8 cellular contexts compared by ENCODE assay signal in the genomic region with DNA sequence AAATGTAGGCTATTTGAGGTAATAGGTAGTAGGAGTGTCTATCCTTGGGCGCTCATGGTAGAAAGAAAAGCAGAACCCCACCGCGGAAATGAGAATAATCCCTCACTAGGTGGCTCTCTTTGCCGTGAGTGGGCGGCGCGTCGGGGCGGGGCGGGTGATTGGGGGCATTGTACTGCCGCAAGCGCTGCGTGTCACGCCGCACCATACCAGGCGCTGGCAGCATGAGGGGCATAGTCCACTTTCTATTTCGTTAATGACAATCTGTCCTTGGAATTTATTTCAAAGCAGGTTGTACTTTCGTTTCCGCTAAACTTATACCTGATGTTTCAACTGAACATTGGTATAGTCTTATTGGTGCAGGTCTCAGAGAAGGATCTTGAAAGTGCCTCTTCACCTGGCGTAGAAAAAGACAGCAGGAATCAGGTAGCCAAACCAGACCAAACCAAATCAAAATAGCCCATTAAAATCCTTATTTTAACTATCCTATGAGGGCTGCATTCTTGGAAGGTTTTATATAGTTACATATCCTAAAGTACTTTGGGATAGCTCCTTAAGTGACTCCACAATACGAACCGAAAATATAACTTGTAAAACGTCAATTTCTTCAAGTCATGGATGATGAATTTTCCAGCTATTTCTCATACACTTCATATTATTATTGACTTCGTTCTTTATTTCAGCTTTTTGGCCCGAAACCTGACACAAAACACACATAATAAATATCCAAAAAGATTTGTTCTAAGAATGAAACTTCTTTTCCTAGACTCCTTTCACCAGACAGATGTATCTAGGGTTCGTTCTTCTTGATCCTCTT. TPM values are rescaled to one million over a fixed set of nuclear protein-coding genes. Genes with fewer than 3 reads are reported as not detected.
DNase-seq lines count a peak whose midpoint lies in the region; ATAC-seq and TF ChIP-seq lines count a peak whose summit lies in the region.

No MANE protein-coding gene starts in this region.

- TF ChIP-seq CTCF in AG09319 (IDR thresholded peaks at IDR 0.05; ENCODE audit: low read depth, low read length), result peak; percentile 49
- TF ChIP-seq CTCF in liver (IDR thresholded peaks at IDR 0.05; ENCODE audit: low read depth, low read length, missing input control), result peak; percentile 40

- DNase-seq in AG09319 (ENCODE audit: extremely low read depth, low read depth) (peak; percentile 20), NCI-H526 treated with DMSO at 0.1 percent for 48 hours (lab: John Stamatoyannopoulos, UW) (peak; percentile 92), dedifferentiated amniotic fluid mesenchymal stem cell (ENCODE audit: extremely low spot score) (peak; percentile 75)
- DNase-seq in activated CD4-positive, alpha-beta T cell treated with anti-CD3 and anti-CD28 coated beads, Interleukin-2, amount 50 U/mL, for 1 hour, result peak; percentile 87
- peak; percentile 91 for DNase-seq in stimulated activated CD4-positive, alpha-beta T cell treated with anti-CD3 and anti-CD28 coated beads, Interleukin-4, amount 100 ng/mL, for 24 hours

- peak; percentile 58 for TF ChIP-seq POLR2A in GM19099 (IDR thresholded peaks at IDR 0.05; ENCODE audit: extremely low read depth, insufficient read length, low read depth)

- H3K4me3 ChIP-seq in liver (ENCODE audit: low read depth in 1 of 3, low read length in 3 of 3), result peak overlapping the region; percentile 80 to 99 (median 88)

- no peaks in the 10 kb centered on the region for H3K27me3 ChIP-seq in liver (ENCODE audit: control insufficient read depth in 4 of 4, insufficient read depth in 4 of 4, low read length in 3 of 4)

- H3K36me3 ChIP-seq in liver (ENCODE audit: control insufficient read depth in 4 of 4, insufficient read depth in 3 of 4, low read depth in 1 of 4, low read length in 3 of 4), result no peaks in the 10 kb centered on the region

- H3K9me3 ChIP-seq in liver (ENCODE audit: control insufficient read depth in 4 of 4, low read length in 3 of 4), result no peaks in the 10 kb centered on the region

- H3K27ac ChIP-seq in liver (ENCODE audit: low read depth in 1 of 2, low read length in 2 of 2), result peak overlapping the region; percentile 98 to 99

- ATAC-seq in HG03469 (IDR thresholded peaks at IDR 0.05; ENCODE audit: unreplicated experiment), result peak; percentile 28

- peak; percentile 80 to 84 for TF ChIP-seq RAD21 in liver (IDR thresholded peaks at IDR 0.05)

- H3K9ac ChIP-seq in liver (ENCODE audit: low read depth in 1 of 2, low read length in 2 of 2), result peak overlapping the region; percentile 79 to 100

- WGBS in liver, result under 1% methylated on average over 26 of the region's 26 CpGs

- H3K4me1 ChIP-seq in liver (ENCODE audit: control insufficient read depth in 4 of 4, insufficient read depth in 4 of 4, low read length in 3 of 4), result peaks cover 0 to 30% (median 26%) of the 10 kb centered on the region in 4 donors

TF ChIP-seq in liver, 16 proteins besides CTCF, POLR2A, EP300 and RAD21:
- TF ChIP-seq, protein P1, sequence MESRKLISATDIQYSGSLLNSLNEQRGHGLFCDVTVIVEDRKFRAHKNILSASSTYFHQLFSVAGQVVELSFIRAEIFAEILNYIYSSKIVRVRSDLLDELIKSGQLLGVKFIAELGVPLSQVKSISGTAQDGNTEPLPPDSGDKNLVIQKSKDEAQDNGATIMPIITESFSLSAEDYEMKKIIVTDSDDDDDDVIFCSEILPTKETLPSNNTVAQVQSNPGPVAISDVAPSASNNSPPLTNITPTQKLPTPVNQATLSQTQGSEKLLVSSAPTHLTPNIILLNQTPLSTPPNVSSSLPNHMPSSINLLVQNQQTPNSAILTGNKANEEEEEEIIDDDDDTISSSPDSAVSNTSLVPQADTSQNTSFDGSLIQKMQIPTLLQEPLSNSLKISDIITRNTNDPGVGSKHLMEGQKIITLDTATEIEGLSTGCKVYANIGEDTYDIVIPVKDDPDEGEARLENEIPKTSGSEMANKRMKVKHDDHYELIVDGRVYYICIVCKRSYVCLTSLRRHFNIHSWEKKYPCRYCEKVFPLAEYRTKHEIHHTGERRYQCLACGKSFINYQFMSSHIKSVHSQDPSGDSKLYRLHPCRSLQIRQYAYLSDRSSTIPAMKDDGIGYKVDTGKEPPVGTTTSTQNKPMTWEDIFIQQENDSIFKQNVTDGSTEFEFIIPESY (IDR thresholded peaks at IDR 0.05), result peak; percentile 92
- TF ChIP-seq, protein P2, sequence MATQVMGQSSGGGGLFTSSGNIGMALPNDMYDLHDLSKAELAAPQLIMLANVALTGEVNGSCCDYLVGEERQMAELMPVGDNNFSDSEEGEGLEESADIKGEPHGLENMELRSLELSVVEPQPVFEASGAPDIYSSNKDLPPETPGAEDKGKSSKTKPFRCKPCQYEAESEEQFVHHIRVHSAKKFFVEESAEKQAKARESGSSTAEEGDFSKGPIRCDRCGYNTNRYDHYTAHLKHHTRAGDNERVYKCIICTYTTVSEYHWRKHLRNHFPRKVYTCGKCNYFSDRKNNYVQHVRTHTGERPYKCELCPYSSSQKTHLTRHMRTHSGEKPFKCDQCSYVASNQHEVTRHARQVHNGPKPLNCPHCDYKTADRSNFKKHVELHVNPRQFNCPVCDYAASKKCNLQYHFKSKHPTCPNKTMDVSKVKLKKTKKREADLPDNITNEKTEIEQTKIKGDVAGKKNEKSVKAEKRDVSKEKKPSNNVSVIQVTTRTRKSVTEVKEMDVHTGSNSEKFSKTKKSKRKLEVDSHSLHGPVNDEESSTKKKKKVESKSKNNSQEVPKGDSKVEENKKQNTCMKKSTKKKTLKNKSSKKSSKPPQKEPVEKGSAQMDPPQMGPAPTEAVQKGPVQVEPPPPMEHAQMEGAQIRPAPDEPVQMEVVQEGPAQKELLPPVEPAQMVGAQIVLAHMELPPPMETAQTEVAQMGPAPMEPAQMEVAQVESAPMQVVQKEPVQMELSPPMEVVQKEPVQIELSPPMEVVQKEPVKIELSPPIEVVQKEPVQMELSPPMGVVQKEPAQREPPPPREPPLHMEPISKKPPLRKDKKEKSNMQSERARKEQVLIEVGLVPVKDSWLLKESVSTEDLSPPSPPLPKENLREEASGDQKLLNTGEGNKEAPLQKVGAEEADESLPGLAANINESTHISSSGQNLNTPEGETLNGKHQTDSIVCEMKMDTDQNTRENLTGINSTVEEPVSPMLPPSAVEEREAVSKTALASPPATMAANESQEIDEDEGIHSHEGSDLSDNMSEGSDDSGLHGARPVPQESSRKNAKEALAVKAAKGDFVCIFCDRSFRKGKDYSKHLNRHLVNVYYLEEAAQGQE (IDR thresholded peaks at IDR 0.05), result peak; percentile 65
- peak; percentile 43 for TF ChIP-seq FOXA1 (IDR thresholded peaks at IDR 0.05)
- TF ChIP-seq, protein P3, sequence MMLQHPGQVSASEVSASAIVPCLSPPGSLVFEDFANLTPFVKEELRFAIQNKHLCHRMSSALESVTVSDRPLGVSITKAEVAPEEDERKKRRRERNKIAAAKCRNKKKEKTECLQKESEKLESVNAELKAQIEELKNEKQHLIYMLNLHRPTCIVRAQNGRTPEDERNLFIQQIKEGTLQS (IDR thresholded peaks at IDR 0.05), result peak; percentile 40
- peak; percentile 97 for TF ChIP-seq EGR1 (IDR thresholded peaks at IDR 0.05; ENCODE audit: low read depth in 2 of 2)
- TF ChIP-seq HNF4A (conservative IDR thresholded peaks at IDR 0.05), result peak; percentile 94
- TF ChIP-seq RXRA (IDR thresholded peaks at IDR 0.05), result peak; percentile 86 to 90
- no peak for TF ChIP-seq NR2F2 (IDR thresholded peaks at IDR 0.05)
- peak; percentile 93 for TF ChIP-seq HNF4G (IDR thresholded peaks at IDR 0.05)
- peak; percentile 62 for TF ChIP-seq YY1 (IDR thresholded peaks at IDR 0.05)
- no peak for TF ChIP-seq FOXA2 (IDR thresholded peaks at IDR 0.05)
- TF ChIP-seq TAF1 (conservative IDR thresholded peaks at IDR 0.05), result peak; percentile 93
- peak; percentile 64 to 68 for TF ChIP-seq JUND (IDR thresholded peaks at IDR 0.05)
- peak; percentile 92 for TF ChIP-seq SP1 (IDR thresholded peaks at IDR 0.05)
- TF ChIP-seq, protein P4, sequence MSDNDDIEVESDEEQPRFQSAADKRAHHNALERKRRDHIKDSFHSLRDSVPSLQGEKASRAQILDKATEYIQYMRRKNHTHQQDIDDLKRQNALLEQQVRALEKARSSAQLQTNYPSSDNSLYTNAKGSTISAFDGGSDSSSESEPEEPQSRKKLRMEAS (IDR thresholded peaks at IDR 0.05), result peak; percentile 76
- peak in 1 of 2 donors; percentile 76 for TF ChIP-seq GABPA (IDR thresholded peaks at IDR 0.05 in 1 of 2, conservative IDR thresholded peaks at IDR 0.05 in 1 of 2)

RNA-seq across cellular contexts. Expression of a gene that starts 1.9 kb away (rescaled TPM):
- 10 to 100 TPM; 14.2 to 28.7 TPM for total RNA-seq in liver
- 10 to 100 TPM in 1 of 2 donors, 1 to 10 TPM in 1; 9.5 to 13.0 TPM for polyA plus RNA-seq in liver

RNA-seq across cellular contexts. Expression of a gene that starts 52.2 kb away (rescaled TPM):
- under 1 TPM; under 0.01 to 0.05 TPM for total RNA-seq in liver
- under 1 TPM in 1 of 2 donors, not detected in 1; 0.07 TPM for polyA plus RNA-seq in liver

Comparison
In these comparisons a context has a peak if more than half of its experiments do, and no peak if none do; other contexts are left out.
1. Peak in every context shown above with its lines: DNase-seq, ATAC-seq, H3K4me3 ChIP-seq and H3K27ac ChIP-seq.
2. DNase-seq: peak in every context shown above with its lines; median percentile 92 in NCI-H526 treated with DMSO at 0.1 percent for 48 hours; 91 in stimulated activated CD4-positive, alpha-beta T cell treated with anti-CD3 and anti-CD28 coated beads, Interleukin-4, amount 100 ng/mL, for 24 hours; 87 in activated CD4-positive, alpha-beta T cell treated with anti-CD3 and anti-CD28 coated beads, Interleukin-2, amount 50 U/mL, for 1 hour; 75 in dedifferentiated amniotic fluid mesenchymal stem cell; 20 in AG09319.